Comparison of ENCODE assay signal across 8 cellular contexts in genomic region chr19:45075215-45076028, GRCh38. TPM values are rescaled to one million over a fixed set of nuclear protein-coding genes. Genes with fewer than 3 reads are reported as not detected.
DNase-seq lines count a peak whose midpoint lies in the region; ATAC-seq and TF ChIP-seq lines count a peak whose summit lies in the region.

No MANE protein-coding gene starts in this region.

- H3K4me1 Mint-ChIP-seq in activated T-cell treated with anti-CD3 and anti-CD28 coated beads, Interleukin-2, amount 50 U/mL, for 24 hours (ENCODE audit: low read depth) = peaks cover 35% of the 10 kb centered on the region
- peaks cover 24% of the 10 kb centered on the region for H3K4me1 Mint-ChIP-seq in neural crest cell

- no peaks in the 10 kb centered on the region for H3K27me3 Mint-ChIP-seq in activated T-cell treated with anti-CD3 and anti-CD28 coated beads, Interleukin-2, amount 50 U/mL, for 24 hours
- peaks cover 38% of the 10 kb centered on the region for H3K27me3 Mint-ChIP-seq in neural crest cell (ENCODE audit: low read depth)

- peak overlapping the region; percentile 84 for H3K4me3 Mint-ChIP-seq in activated T-cell treated with anti-CD3 and anti-CD28 coated beads, Interleukin-2, amount 50 U/mL, for 24 hours
- H3K4me3 Mint-ChIP-seq in neural crest cell = peak overlapping the region; percentile 70

- H3K27ac Mint-ChIP-seq in activated T-cell treated with anti-CD3 and anti-CD28 coated beads, Interleukin-2, amount 50 U/mL, for 24 hours = peak overlapping the region; percentile 77
- H3K27ac Mint-ChIP-seq in neural crest cell (ENCODE audit: unreplicated experiment) = no peak overlapping the region

- peak in 10 of 14 donors; percentile 37 to 68 (median 54) for DNase-seq in C1 segment of cervical spinal cord (lab: John Stamatoyannopoulos, UW)
- peak; percentile 34 to 60 for DNase-seq in NCI-H524 (lab: John Stamatoyannopoulos, UW)
- peak; percentile 55 for DNase-seq in activated T-cell treated with anti-CD3 and anti-CD28 coated beads, Interleukin-2, amount 50 U/mL, for 24 hours
- DNase-seq in germinal center (ENCODE audit: low spot score) = peak; percentile 92
- no peak for DNase-seq in neural crest cell (ENCODE audit: low read depth, low spot score)
- DNase-seq in pons (ENCODE audit: low spot score) = no peak

- TF ChIP-seq CTCF in neural crest cell (conservative IDR thresholded peaks at IDR 0.05) = no peak

- ATAC-seq in GM18868 (IDR thresholded peaks at IDR 0.05; ENCODE audit: unreplicated experiment) = peak; percentile 55
- ATAC-seq in HG03025 (IDR thresholded peaks at IDR 0.05; ENCODE audit: low FRiP score, unreplicated experiment) = peak; percentile 59

- peaks cover 49% of the 10 kb centered on the region for H3K36me3 Mint-ChIP-seq in activated T-cell treated with anti-CD3 and anti-CD28 coated beads, Interleukin-2, amount 50 U/mL, for 24 hours (ENCODE audit: low read depth)
- no peaks in the 10 kb centered on the region for H3K36me3 Mint-ChIP-seq in neural crest cell (ENCODE audit: low read depth)

- H3K9me3 Mint-ChIP-seq in activated T-cell treated with anti-CD3 and anti-CD28 coated beads, Interleukin-2, amount 50 U/mL, for 24 hours = no peaks in the 10 kb centered on the region
- H3K9me3 Mint-ChIP-seq in neural crest cell = no peaks in the 10 kb centered on the region

RNA-seq across cellular contexts. Expression of gene ZNF296, which starts 0.9 kb away (rescaled TPM):
- total RNA-seq in neural crest cell = 0.73 and 1.2 TPM in 2 replicates

RNA-seq across cellular contexts. Expression of gene GEMIN7, which starts 3.6 kb away (rescaled TPM):
- 36.0 and 36.2 TPM in 2 replicates for total RNA-seq in neural crest cell

RNA-seq across cellular contexts. Expression of gene PPP1R37, which starts 17.6 kb away (rescaled TPM):
- total RNA-seq in neural crest cell = 35.8 and 38.6 TPM in 2 replicates

RNA-seq across cellular contexts. Expression of gene CLASRP, which starts 36.6 kb away (rescaled TPM):
- 119 and 121 TPM in 2 replicates for total RNA-seq in neural crest cell

Comparison
In these comparisons a context has a peak if more than half of its experiments do, and no peak if none do; other contexts are left out.
1. DNase-seq: peak in C1 segment of cervical spinal cord (10 of 14), NCI-H524 (2 of 2), activated T-cell treated with anti-CD3 and anti-CD28 coated beads, Interleukin-2, amount 50 U/mL, for 24 hours (single experiment) and germinal center (single experiment); none in neural crest cell (single experiment) and pons (single experiment).